29 cellular contexts compared by ENCODE assay signal in genomic region chr9:1411826-1412225, GRCh38.
"Had no signal": no experiment of that assay in that cellular context is flagged by ENCODE, and none has a peak within 500 bp of the region (broad histone marks: within the 10 kb centered on the region; RNA-seq: fewer than 3 reads in every experiment).

No MANE protein-coding gene starts in this region.

- H3K27me3 ChIP-seq: neutrophil, pancreas, right lobe of liver, sigmoid colon, stomach, thyroid gland, tibial nerve, upper lobe of left lung, vagina had no signal

- H3K27ac Mint-ChIP-seq: natural killer cell treated with Interleukin-12 subunit alpha and Interleukin-12 subunit beta and Interleukin-15 and Interleukin-18, amount 100 ng/mL, for 72 hours; nephron progenitor cell; progenitor cell of endocrine pancreas; stimulated activated effector memory CD8-positive, alpha-beta T cell treated with anti-CD3 and anti-CD28 coated beads, Interleukin-12 subunit alpha, Interleukin-12 subunit beta, amount 100 ng/mL, for 72 hours; stimulated activated naive B cell treated with anti-CD40 and anti-IgM and Interleukin-4, amounts not matched to agents 10 μg/mL and 1 μg/mL and 100 μg/mL, for 72 hours; stimulated activated naive CD8-positive, alpha-beta T cell treated with anti-CD3 and anti-CD28 coated beads, Interleukin-15, Interleukin-2, amounts not matched to agents 100 ng/mL and 50 ng/mL, for 24 hours had no signal

- H3K4me1 Mint-ChIP-seq: neural crest cell; stimulated activated effector memory CD8-positive, alpha-beta T cell treated with anti-CD3 and anti-CD28 coated beads, Interleukin-12 subunit alpha, Interleukin-12 subunit beta, amount 100 ng/mL, for 72 hours; stimulated activated naive B cell treated with anti-CD40 and anti-IgM and Interleukin-4, amounts not matched to agents 10 μg/mL and 1 μg/mL and 100 μg/mL, for 72 hours had no signal

- DNase-seq: nephron progenitor cell; nucleus accumbens; pancreas; posterior cingulate gyrus; psoas muscle; right cardiac atrium; right lobe of liver; sigmoid colon; small intestine; stimulated activated CD4-positive, alpha-beta T cell treated with anti-CD3 and anti-CD28 coated beads, Interleukin-15, amount 100 ng/mL, for 24 hours; stimulated activated CD4-positive, alpha-beta T cell treated with anti-CD3 and anti-CD28 coated beads, Interleukin-2, amount 100 ng/mL, for 24 hours; stimulated activated CD4-positive, alpha-beta T cell treated with anti-CD3 and anti-CD28 coated beads, Interleukin-2, amount 100 ng/mL, for 48 hours; stimulated activated CD4-positive, alpha-beta T cell treated with anti-CD3 and anti-CD28 coated beads, Interleukin-4, amount 100 ng/mL, for 24 hours; stimulated activated naive B cell treated with anti-CD40 and anti-IgM and Interleukin-4, amounts not matched to agents 10 μg/mL and 1 μg/mL and 100 μg/mL, for 72 hours; stimulated activated naive CD4-positive, alpha-beta T cell treated with Interleukin-2 at 50 U/mL for 16 hours; stomach; thyroid gland; trophoblast cell; upper lobe of left lung had no signal

- H3K27ac ChIP-seq: neutrophil, pancreas, psoas muscle, right lobe of liver, sigmoid colon, stomach, thoracic aorta, thyroid gland, tibial nerve, upper lobe of left lung, vagina had no signal

- H3K9me3 ChIP-seq: neutrophil, pancreas, psoas muscle, right lobe of liver, sigmoid colon, stomach, thoracic aorta, thyroid gland, tibial nerve, upper lobe of left lung, vagina had no signal

- H3K36me3 ChIP-seq: neutrophil, pancreas, right lobe of liver, sigmoid colon, stomach, thoracic aorta, thyroid gland, tibial nerve, upper lobe of left lung, vagina had no signal

- H3K9me3 Mint-ChIP-seq: stimulated activated naive B cell treated with anti-CD40 and anti-IgM and Interleukin-4, amounts not matched to agents 10 μg/mL and 1 μg/mL and 100 μg/mL, for 72 hours had no signal

- FAIRE-seq: pancreas, small intestine, urothelium cell line had no signal

- H3K36me3 Mint-ChIP-seq: natural killer cell treated with Interleukin-12 subunit alpha and Interleukin-12 subunit beta and Interleukin-15 and Interleukin-18, amount 100 ng/mL, for 72 hours; stimulated activated effector memory CD8-positive, alpha-beta T cell treated with anti-CD3 and anti-CD28 coated beads, Interleukin-12 subunit alpha, Interleukin-12 subunit beta, amount 100 ng/mL, for 72 hours; stimulated activated naive B cell treated with anti-CD40 and anti-IgM and Interleukin-4, amounts not matched to agents 10 μg/mL and 1 μg/mL and 100 μg/mL, for 72 hours had no signal

- ATAC-seq: natural killer cell treated with Interleukin-12 subunit alpha and Interleukin-12 subunit beta and Interleukin-15 and Interleukin-18, amount 100 ng/mL, for 72 hours; pancreas; psoas muscle; right cardiac atrium; right lobe of liver; stimulated activated effector memory CD8-positive, alpha-beta T cell treated with anti-CD3 and anti-CD28 coated beads, Interleukin-12 subunit alpha, Interleukin-12 subunit beta, amount 100 ng/mL, for 72 hours; stimulated activated naive B cell treated with anti-CD40 and anti-IgM and Interleukin-4, amounts not matched to agents 10 μg/mL and 1 μg/mL and 100 μg/mL, for 72 hours had no signal

- H3K4me3 Mint-ChIP-seq: natural killer cell treated with Interleukin-12 subunit alpha and Interleukin-12 subunit beta and Interleukin-15 and Interleukin-18, amount 100 ng/mL, for 72 hours; nephron progenitor cell; neural crest cell; stimulated activated effector memory CD8-positive, alpha-beta T cell treated with anti-CD3 and anti-CD28 coated beads, Interleukin-12 subunit alpha, Interleukin-12 subunit beta, amount 100 ng/mL, for 72 hours; stimulated activated naive B cell treated with anti-CD40 and anti-IgM and Interleukin-4, amounts not matched to agents 10 μg/mL and 1 μg/mL and 100 μg/mL, for 72 hours; stimulated activated naive CD8-positive, alpha-beta T cell treated with anti-CD3 and anti-CD28 coated beads, Interleukin-15, Interleukin-2, amounts not matched to agents 100 ng/mL and 50 ng/mL, for 24 hours had no signal

- H3K27me3 Mint-ChIP-seq: natural killer cell treated with Interleukin-12 subunit alpha and Interleukin-12 subunit beta and Interleukin-15 and Interleukin-18, amount 100 ng/mL, for 72 hours; stimulated activated naive B cell treated with anti-CD40 and anti-IgM and Interleukin-4, amounts not matched to agents 10 μg/mL and 1 μg/mL and 100 μg/mL, for 72 hours had no signal

- H3K4me3 ChIP-seq: pancreas, psoas muscle, right lobe of liver, sigmoid colon, stomach, thoracic aorta, thyroid gland, tibial nerve, upper lobe of left lung, vagina had no signal

- H3K4me1 ChIP-seq: pancreas, psoas muscle, right lobe of liver, sigmoid colon, stomach, thyroid gland, tibial nerve, upper lobe of left lung, vagina had no signal
